12 cellular contexts compared by ENCODE assay signal in the genomic region with DNA sequence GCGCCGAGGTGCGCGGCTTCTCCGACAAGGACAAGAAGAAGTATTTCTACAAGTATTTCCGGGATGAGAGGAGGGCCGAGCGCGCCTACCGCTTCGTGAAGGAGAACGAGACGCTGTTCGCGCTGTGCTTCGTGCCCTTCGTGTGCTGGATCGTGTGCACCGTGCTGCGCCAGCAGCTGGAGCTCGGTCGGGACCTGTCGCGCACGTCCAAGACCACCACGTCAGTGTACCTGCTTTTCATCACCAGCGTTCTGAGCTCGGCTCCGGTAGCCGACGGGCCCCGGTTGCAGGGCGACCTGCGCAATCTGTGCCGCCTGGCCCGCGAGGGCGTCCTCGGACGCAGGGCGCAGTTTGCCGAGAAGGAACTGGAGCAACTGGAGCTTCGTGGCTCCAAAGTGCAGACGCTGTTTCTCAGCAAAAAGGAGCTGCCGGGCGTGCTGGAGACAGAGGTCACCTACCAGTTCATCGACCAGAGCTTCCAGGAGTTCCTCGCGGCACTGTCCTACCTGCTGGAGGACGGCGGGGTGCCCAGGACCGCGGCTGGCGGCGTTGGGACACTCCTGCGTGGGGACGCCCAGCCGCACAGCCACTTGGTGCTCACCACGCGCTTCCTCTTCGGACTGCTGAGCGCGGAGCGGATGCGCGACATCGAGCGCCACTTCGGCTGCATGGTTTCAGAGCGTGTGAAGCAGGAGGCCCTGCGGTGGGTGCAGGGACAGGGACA. TPM values are rescaled to one million over a fixed set of nuclear protein-coding genes. Genes with fewer than 3 reads are reported as not detected.
A peak's percentile ranks its signal among the peaks of the same experiment; 100 is the strongest.
DNase-seq lines count a peak whose midpoint lies in the region; ATAC-seq, FAIRE-seq and TF ChIP-seq lines count a peak whose summit lies in the region.
"Had no signal": no experiment of that assay in that cellular context is flagged by ENCODE, and none has a peak within 500 bp of the region (broad histone marks: within the 10 kb centered on the region; RNA-seq: fewer than 3 reads in every experiment).

No MANE protein-coding gene starts in this region.

- peaks cover 44% of the 10 kb centered on the region for H3K4me1 Mint-ChIP-seq in activated CD4-positive, alpha-beta T cell treated with anti-CD3 and anti-CD28 coated beads for 36 hours
- peaks cover 59% of the 10 kb centered on the region for H3K4me1 Mint-ChIP-seq in activated CD8-positive, alpha-beta T cell treated with anti-CD3 and anti-CD28 coated beads, Interleukin-2, amount 10 ng/mL, durations not matched to agents 7 days and 5 days (ENCODE audit: low read depth)

- H3K27ac ChIP-seq in A673 (ENCODE audit: low read depth, low read length, poor library complexity, severe bottlenecking) = no peak overlapping the region

- intact Hi-C loops in activated CD4-positive, alpha-beta T cell treated with anti-CD3 and anti-CD28 coated beads for 36 hours (cut with DNase I, micrococcal nuclease) = loop anchor here in 1 of 2 experiments (1.0 kb wide), 1 partner anchor 12 kb away; no protein-coding TSS in a partner anchor
- intact Hi-C loops in left ventricle myocardium superior (cut with micrococcal nuclease) (no loop called here), A673 (cut with micrococcal nuclease; ENCODE audit: unreplicated experiment) (no loop called here)

- CTCF ChIA-PET in activated CD4-positive, alpha-beta T cell treated with anti-CD3 and anti-CD28 coated beads for 36 hours (lab: Charles Lee) = interaction anchor here (0.6 to 4.0 kb wide), 9 partner anchors 15 to 82 kb away, joined by 3 to 32 read pairs (median 4); no protein-coding TSS in a partner anchor
- CTCF ChIA-PET in activated CD8-positive, alpha-beta T cell treated with anti-CD3 and anti-CD28 coated beads, Interleukin-2, amount 10 ng/mL, durations not matched to agents 7 days and 5 days (lab: Charles Lee) = interaction anchor here (0.9 to 5.7 kb wide), 7 partner anchors 7 to 169 kb away, joined by 3 to 73 read pairs (median 5); a partner anchor contains a TSS
- CTCF ChIA-PET in A673 (lab: Charles Lee) = interaction anchor here (0.6 kb wide), 1 partner anchor 197 kb away, joined by 5 read pairs; no protein-coding TSS in a partner anchor

- peaks cover 21% of the 10 kb centered on the region for H3K27me3 Mint-ChIP-seq in activated CD4-positive, alpha-beta T cell treated with anti-CD3 and anti-CD28 coated beads for 36 hours
- peaks cover 8% of the 10 kb centered on the region for H3K27me3 Mint-ChIP-seq in activated CD8-positive, alpha-beta T cell treated with anti-CD3 and anti-CD28 coated beads, Interleukin-2, amount 10 ng/mL, durations not matched to agents 7 days and 5 days (ENCODE audit: low read depth)

- BruUV-seq in A673 (replicated peaks; lab: Mats Ljungman, UMichigan) = no TSS peak

- H3K36me3 Mint-ChIP-seq in activated CD4-positive, alpha-beta T cell treated with anti-CD3 and anti-CD28 coated beads for 36 hours (ENCODE audit: low read depth) = peaks cover 7% of the 10 kb centered on the region
- H3K36me3 Mint-ChIP-seq in activated CD8-positive, alpha-beta T cell treated with anti-CD3 and anti-CD28 coated beads, Interleukin-2, amount 10 ng/mL, durations not matched to agents 7 days and 5 days (ENCODE audit: low read depth) = peaks cover 77% of the 10 kb centered on the region

- H3K4me3 Mint-ChIP-seq in activated CD4-positive, alpha-beta T cell treated with anti-CD3 and anti-CD28 coated beads for 36 hours = peak overlapping the region; percentile 65
- peak overlapping the region; percentile 84 for H3K4me3 Mint-ChIP-seq in activated CD8-positive, alpha-beta T cell treated with anti-CD3 and anti-CD28 coated beads, Interleukin-2, amount 10 ng/mL, durations not matched to agents 7 days and 5 days

- no peaks in the 10 kb centered on the region for H3K36me3 ChIP-seq in A673 (ENCODE audit: insufficient read depth, low read length, poor library complexity, severe bottlenecking)

- FAIRE-seq in frontal cortex (lab: Jason Lieb, UNC) = no peak

- no peaks in the 10 kb centered on the region for H3K4me1 ChIP-seq in A673 (ENCODE audit: insufficient read depth, low read length, poor library complexity, severe bottlenecking)

- TF ChIP-seq CTCF in A673 (conservative IDR thresholded peaks at IDR 0.05; ENCODE audit: low read depth, low read length) = no peak

- H3K27ac Mint-ChIP-seq in activated CD4-positive, alpha-beta T cell treated with anti-CD3 and anti-CD28 coated beads for 36 hours = peak overlapping the region; percentile 58
- H3K27ac Mint-ChIP-seq in activated CD8-positive, alpha-beta T cell treated with anti-CD3 and anti-CD28 coated beads, Interleukin-2, amount 10 ng/mL, durations not matched to agents 7 days and 5 days = peak overlapping the region; percentile 89

- peak; percentile 38 for ATAC-seq in activated CD4-positive, alpha-beta T cell treated with anti-CD3 and anti-CD28 coated beads for 36 hours
- ATAC-seq in activated CD8-positive, alpha-beta T cell treated with anti-CD3 and anti-CD28 coated beads, Interleukin-2, amount 10 ng/mL, durations not matched to agents 7 days and 5 days = peak; percentile 20
- ATAC-seq in left ventricle myocardium superior = no peak

- peaks cover 43% of the 10 kb centered on the region for H3K27me3 ChIP-seq in A673 (replicated peaks; ENCODE audit: insufficient read depth, low read depth, low read length, poor library complexity)

- peak; percentile 57 for DNase-seq in activated CD4-positive, alpha-beta T cell treated with anti-CD3 and anti-CD28 coated beads for 36 hours
- no peak for DNase-seq in activated CD4-positive, alpha-beta T cell treated with anti-CD3 and anti-CD28 coated beads for 4 hours
- peak; percentile 63 for DNase-seq in activated CD8-positive, alpha-beta T cell treated with anti-CD3 and anti-CD28 coated beads, Interleukin-2, amount 10 ng/mL, durations not matched to agents 7 days and 5 days
- DNase-seq in left ventricle myocardium superior (peak; percentile 30), NCI-H446 (lab: John Stamatoyannopoulos, UW) (no peak), A673 (ENCODE audit: low spot score) (no peak), frontal cortex (ENCODE audit: low spot score in 2 of 2) (no peak)
- peak; percentile 21 for DNase-seq in stimulated activated naive CD4-positive, alpha-beta T cell treated with Interleukin-2 at 50 U/mL for 16 hours (lab: John Stamatoyannopoulos, UW)
- DNase-seq: cortex of kidney, NCI-H524 had no signal

- H3K9me3 ChIP-seq in A673 (ENCODE audit: low read depth, low read length, poor library complexity, severe bottlenecking) = no peaks in the 10 kb centered on the region

- H3K9me3 Mint-ChIP-seq in activated CD4-positive, alpha-beta T cell treated with anti-CD3 and anti-CD28 coated beads for 36 hours (ENCODE audit: low read depth) = peaks cover 9% of the 10 kb centered on the region
- H3K9me3 Mint-ChIP-seq in activated CD8-positive, alpha-beta T cell treated with anti-CD3 and anti-CD28 coated beads, Interleukin-2, amount 10 ng/mL, durations not matched to agents 7 days and 5 days (ENCODE audit: insufficient read depth) = peaks cover 8% of the 10 kb centered on the region

- no peak overlapping the region for H3K4me3 ChIP-seq in A673 (ENCODE audit: low read depth, low read length, poor library complexity, severe bottlenecking)

- POLR2A ChIA-PET in activated CD4-positive, alpha-beta T cell treated with anti-CD3 and anti-CD28 coated beads for 36 hours (lab: Charles Lee) = interaction anchor here (1.1 kb wide), 1 partner anchor 9 kb away, joined by 3 read pairs; no protein-coding TSS in a partner anchor
- POLR2A ChIA-PET in activated CD8-positive, alpha-beta T cell treated with anti-CD3 and anti-CD28 coated beads, Interleukin-2, amount 10 ng/mL, durations not matched to agents 7 days and 5 days (lab: Charles Lee) = interaction anchor here (0.7 to 8.3 kb wide), 9 partner anchors 10 to 68 kb away, joined by 3 to 115 read pairs (median 30); a partner anchor contains a TSS
- POLR2A ChIA-PET in A673 (lab: Charles Lee; ENCODE audit: low non-redundant PET) = no interaction called here

RNA-seq across cellular contexts. Expression of a gene that starts 2.7 kb away (rescaled TPM):
- under 1 TPM; 0.32 to 0.57 TPM for total RNA-seq in activated CD4-positive, alpha-beta T cell treated with anti-CD3 and anti-CD28 coated beads for 36 hours
- 10 to 100 TPM; 29.7 to 30.8 TPM for total RNA-seq in activated CD8-positive, alpha-beta T cell treated with anti-CD3 and anti-CD28 coated beads, Interleukin-2, amount 10 ng/mL, durations not matched to agents 7 days and 5 days
- 0.32 TPM for total RNA-seq in left ventricle myocardium superior
- not detected in 2 replicates for total RNA-seq in A673 (2021)
- total RNA-seq in frontal cortex = not detected
- total RNA-seq: H4, urinary bladder had no signal

RNA-seq across cellular contexts. Expression of a gene that starts 8.0 kb away (rescaled TPM):
- total RNA-seq in activated CD4-positive, alpha-beta T cell treated with anti-CD3 and anti-CD28 coated beads for 36 hours = 10 to 100 TPM; 73.4 to 82.3 TPM
- 100 to 1,000 TPM; 487 to 541 TPM for total RNA-seq in activated CD8-positive, alpha-beta T cell treated with anti-CD3 and anti-CD28 coated beads, Interleukin-2, amount 10 ng/mL, durations not matched to agents 7 days and 5 days
- 7.2 TPM for total RNA-seq in left ventricle myocardium superior
- total RNA-seq in A673 (2021) = 5.4 and 8.6 TPM in 2 replicates
- 0.41 TPM for total RNA-seq in frontal cortex

RNA-seq across cellular contexts. Expression of a gene that starts 18.4 kb away (rescaled TPM):
- not detected for total RNA-seq in activated CD4-positive, alpha-beta T cell treated with anti-CD3 and anti-CD28 coated beads for 36 hours
- total RNA-seq in activated CD8-positive, alpha-beta T cell treated with anti-CD3 and anti-CD28 coated beads, Interleukin-2, amount 10 ng/mL, durations not matched to agents 7 days and 5 days = not detected
- not detected for total RNA-seq in left ventricle myocardium superior
- total RNA-seq in A673 (2021) = not detected in 2 replicates
- not detected for total RNA-seq in frontal cortex
- total RNA-seq: H4, urinary bladder had no signal

RNA-seq across cellular contexts. Expression of a gene that starts 26.7 kb away (rescaled TPM):
- total RNA-seq in activated CD4-positive, alpha-beta T cell treated with anti-CD3 and anti-CD28 coated beads for 36 hours = 100 to 1,000 TPM; 451 to 474 TPM
- 1,000 to 10,000 TPM; 2,197 to 2,304 TPM for total RNA-seq in activated CD8-positive, alpha-beta T cell treated with anti-CD3 and anti-CD28 coated beads, Interleukin-2, amount 10 ng/mL, durations not matched to agents 7 days and 5 days
- total RNA-seq in left ventricle myocardium superior (200 TPM), A673 (2021) (23.3 and 25.5 TPM in 2 replicates), frontal cortex (5.3 TPM)

RNA-seq across cellular contexts. Expression of a gene that starts 32.9 kb away (rescaled TPM):
- total RNA-seq in activated CD4-positive, alpha-beta T cell treated with anti-CD3 and anti-CD28 coated beads for 36 hours = 100 to 1,000 TPM; 248 to 285 TPM
- 1,000 to 10,000 TPM; 1,265 to 1,278 TPM for total RNA-seq in activated CD8-positive, alpha-beta T cell treated with anti-CD3 and anti-CD28 coated beads, Interleukin-2, amount 10 ng/mL, durations not matched to agents 7 days and 5 days
- total RNA-seq in left ventricle myocardium superior (101 TPM), A673 (2021) (24.4 and 34.1 TPM in 2 replicates), frontal cortex (6.9 TPM)

Comparison
In these comparisons a context has a peak if more than half of its experiments do, and no peak if none do; other contexts are left out.
1. DNase-seq: peak in activated CD4-positive, alpha-beta T cell treated with anti-CD3 and anti-CD28 coated beads for 36 hours (single experiment), activated CD8-positive, alpha-beta T cell treated with anti-CD3 and anti-CD28 coated beads, Interleukin-2, amount 10 ng/mL, durations not matched to agents 7 days and 5 days (single experiment), left ventricle myocardium superior (single experiment) and stimulated activated naive CD4-positive, alpha-beta T cell treated with Interleukin-2 at 50 U/mL for 16 hours (single experiment); none in activated CD4-positive, alpha-beta T cell treated with anti-CD3 and anti-CD28 coated beads for 4 hours (0 of 2), NCI-H446 (0 of 2), A673 (single experiment) and frontal cortex (0 of 2).
2. RNA of a gene that starts 2.7 kb away (total RNA-seq): 29.7 to 30.8 TPM in activated CD8-positive, alpha-beta T cell treated with anti-CD3 and anti-CD28 coated beads, Interleukin-2, amount 10 ng/mL, durations not matched to agents 7 days and 5 days; 0.32 to 0.57 TPM in activated CD4-positive, alpha-beta T cell treated with anti-CD3 and anti-CD28 coated beads for 36 hours, 0.32 TPM in left ventricle myocardium superior (single experiment), not detected in A673 and not detected in frontal cortex (single experiment); every median in the first group is over 10 times any median in the second.
3. RNA of a gene that starts 8.0 kb away (total RNA-seq): 487 to 541 TPM in activated CD8-positive, alpha-beta T cell treated with anti-CD3 and anti-CD28 coated beads, Interleukin-2, amount 10 ng/mL, durations not matched to agents 7 days and 5 days; 73.4 to 82.3 TPM in activated CD4-positive, alpha-beta T cell treated with anti-CD3 and anti-CD28 coated beads for 36 hours, 7.2 TPM in left ventricle myocardium superior (single experiment), 5.4 to 8.6 TPM in A673 and 0.41 TPM in frontal cortex (single experiment); every median in the first group is over 4 times any median in the second.